Comparison of ENCODE assay signal across 2 cellular contexts in genomic region chr5:5838493-5838892, GRCh38.
TF ChIP-seq lines count a peak whose summit lies in the region.

No MANE protein-coding gene starts in this region.

TF ChIP-seq in A549, 52 proteins besides CTCF, POLR2A, EP300 and RAD21:
- TF ChIP-seq MAFK (IDR thresholded peaks at IDR 0.05; ENCODE audit: partially characterized antibody) (peak; percentile 81), NFE2L2 (conservative IDR thresholded peaks at IDR 0.05; ENCODE audit: low read length) (peak; percentile 82), MAZ (IDR thresholded peaks at IDR 0.05; ENCODE audit: borderline replicate concordance, low read depth, low read length) (no peak)
TF ChIP-seq in A549: peak in this region for 2.

TF ChIP-seq in K562, 482 proteins besides CTCF, POLR2A, EP300 and RAD21 (continues in another document):
- TF ChIP-seq KAT7 (CRISPR knock-in tag; IDR thresholded peaks at IDR 0.05; ENCODE audit: borderline replicate concordance): no peak
- no peak for TF ChIP-seq ATF6 (CRISPR knock-in tag; IDR thresholded peaks at IDR 0.05)
- TF ChIP-seq TEAD4 (IDR thresholded peaks at IDR 0.05; ENCODE audit: low read length): no peak
- no peak for TF ChIP-seq TEAD4 (CRISPR knock-in tag; IDR thresholded peaks at IDR 0.05; ENCODE audit: borderline replicate concordance)
- no peak for TF ChIP-seq ZKSCAN8 (CRISPR knock-in tag; IDR thresholded peaks at IDR 0.05)
- TF ChIP-seq HMBOX1 (IDR thresholded peaks at IDR 0.05): no peak
- no peak for TF ChIP-seq SLC30A9 (CRISPR knock-in tag; IDR thresholded peaks at IDR 0.05)
- TF ChIP-seq GATA2 (CRISPR knock-in tag; IDR thresholded peaks at IDR 0.05): no peak
- no peak for TF ChIP-seq CBFA2T2 (conservative IDR thresholded peaks at IDR 0.05)
- TF ChIP-seq POU5F1 (IDR thresholded peaks at IDR 0.05; ENCODE audit: borderline replicate concordance, low read depth, low read length, partially characterized antibody): no peak
- no peak for TF ChIP-seq MYC (IDR thresholded peaks at IDR 0.05; ENCODE audit: low read depth, low read length)
- no peak for TF ChIP-seq MYC (CRISPR knock-in tag; IDR thresholded peaks at IDR 0.05; ENCODE audit: borderline replicate concordance, low read depth)
- no peak for TF ChIP-seq ZBTB17 (CRISPR knock-in tag; IDR thresholded peaks at IDR 0.05)
- no peak for TF ChIP-seq SMARCE1 (IDR thresholded peaks at IDR 0.05)
- no peak for TF ChIP-seq GATAD2B (IDR thresholded peaks at IDR 0.05; ENCODE audit: borderline replicate concordance)
- TF ChIP-seq ZNF253 (CRISPR knock-in tag; conservative IDR thresholded peaks at IDR 0.05): no peak
- no peak for TF ChIP-seq NR3C1 (CRISPR knock-in tag; IDR thresholded peaks at IDR 0.05)
- TF ChIP-seq ILF3 (IDR thresholded peaks at IDR 0.05; ENCODE audit: borderline replicate concordance): no peak
- TF ChIP-seq JUNB (CRISPR knock-in tag; conservative IDR thresholded peaks at IDR 0.05): no peak
- no peak for TF ChIP-seq PCBP2 (IDR thresholded peaks at IDR 0.05; ENCODE audit: low read depth, low read length, poor library complexity, severe bottlenecking)
- TF ChIP-seq RFX7 (CRISPR knock-in tag; IDR thresholded peaks at IDR 0.05): no peak
- no peak for TF ChIP-seq ZNF224 (CRISPR knock-in tag; IDR thresholded peaks at IDR 0.05)
- TF ChIP-seq ZNF316 (IDR thresholded peaks at IDR 0.05): peak; percentile 75
- no peak for TF ChIP-seq ZNF232 (CRISPR knock-in tag; IDR thresholded peaks at IDR 0.05)
- peak; percentile 69 for TF ChIP-seq MAFF (IDR thresholded peaks at IDR 0.05; ENCODE audit: low read length)
- TF ChIP-seq NFATC3 (IDR thresholded peaks at IDR 0.05): no peak
- no peak for TF ChIP-seq CHCHD3 (CRISPR knock-in tag; IDR thresholded peaks at IDR 0.05)
- no peak for TF ChIP-seq ZNF174 (CRISPR knock-in tag; IDR thresholded peaks at IDR 0.05)
- no peak for TF ChIP-seq ZKSCAN1 (IDR thresholded peaks at IDR 0.05; ENCODE audit: low read depth, low read length)
- TF ChIP-seq RAD51 (IDR thresholded peaks at IDR 0.05; ENCODE audit: borderline replicate concordance, low read depth): no peak
- TF ChIP-seq HINFP (tag; conservative IDR thresholded peaks at IDR 0.05; ENCODE audit: low read depth): no peak
- peak; percentile 10; the same call in 1 of the 2 replicates for TF ChIP-seq SPI1 (IDR thresholded peaks at IDR 0.05; ENCODE audit: borderline replicate concordance, low read depth, low read length)
- no peak for TF ChIP-seq FOSL1 (tag; conservative IDR thresholded peaks at IDR 0.05)
- no peak for TF ChIP-seq DIDO1 (tag; IDR thresholded peaks at IDR 0.05; ENCODE audit: low read depth)
- no peak for TF ChIP-seq RREB1 (CRISPR knock-in tag; IDR thresholded peaks at IDR 0.05)
- peak; percentile 84 for TF ChIP-seq MAFG (tag; conservative IDR thresholded peaks at IDR 0.05)
- TF ChIP-seq NFE2 (IDR thresholded peaks at IDR 0.05; ENCODE audit: low read depth): peak; percentile 46
- no peak for TF ChIP-seq NRF1 (conservative IDR thresholded peaks at IDR 0.05 in 1 of 2, IDR thresholded peaks at IDR 0.05 in 1 of 2)
- no peak for TF ChIP-seq HMG20B (CRISPR knock-in tag; IDR thresholded peaks at IDR 0.05)
- TF ChIP-seq MLLT1 (IDR thresholded peaks at IDR 0.05): no peak
- TF ChIP-seq KLF10 (CRISPR knock-in tag; IDR thresholded peaks at IDR 0.05): no peak
- no peak for TF ChIP-seq KLF13 (tag; IDR thresholded peaks at IDR 0.05; ENCODE audit: borderline replicate concordance, low read depth)
- TF ChIP-seq E2F1 (CRISPR knock-in tag; IDR thresholded peaks at IDR 0.05): no peak
- no peak for TF ChIP-seq DNMT1 (IDR thresholded peaks at IDR 0.05)
- no peak for TF ChIP-seq ZNF518B (CRISPR knock-in tag; IDR thresholded peaks at IDR 0.05)
- TF ChIP-seq FOXJ3 (CRISPR knock-in tag; IDR thresholded peaks at IDR 0.05): no peak
- TF ChIP-seq NR4A1 (CRISPR knock-in tag; IDR thresholded peaks at IDR 0.05): no peak
- TF ChIP-seq NR4A1 (tag; IDR thresholded peaks at IDR 0.05): no peak
- TF ChIP-seq GTF2A2 (tag; IDR thresholded peaks at IDR 0.05): no peak
- TF ChIP-seq E4F1 (CRISPR knock-in tag; IDR thresholded peaks at IDR 0.05; ENCODE audit: borderline replicate concordance): no peak
- peak; percentile 58; the same call in 1 of the 2 replicates for TF ChIP-seq MAFK (IDR thresholded peaks at IDR 0.05; ENCODE audit: low read length)
- no peak for TF ChIP-seq CEBPG (CRISPR knock-in tag; IDR thresholded peaks at IDR 0.05)
- no peak for TF ChIP-seq CEBPG (tag; conservative IDR thresholded peaks at IDR 0.05 in 1 of 2, IDR thresholded peaks at IDR 0.05 in 1 of 2)
